9 cellular contexts compared by ENCODE assay signal in genomic region chr2:86747708-86748627, GRCh38. TPM values are rescaled to one million over a fixed set of nuclear protein-coding genes. Genes with fewer than 3 reads are reported as not detected.
DNase-seq lines count a peak whose midpoint lies in the region; ATAC-seq, FAIRE-seq and TF ChIP-seq lines count a peak whose summit lies in the region.
"Had no signal": no experiment of that assay in that cellular context is flagged by ENCODE, and none has a peak within 500 bp of the region (broad histone marks: within the 10 kb centered on the region; RNA-seq: fewer than 3 reads in every experiment).

No MANE protein-coding gene starts in this region.

- H2AFZ ChIP-seq in H1 (ENCODE audit: low read length) (no peak overlapping the region), neural progenitor cell (replicated peaks) (no peak overlapping the region)

- no peak overlapping the region for H3K27ac Mint-ChIP-seq in neural progenitor cell

- WGBS in H1 (ENCODE audit: extremely low coverage in 1 of 2, insufficient coverage in 1 of 2, insufficient read length in 1 of 2, insufficient replicate concordance in 2 of 2, low coverage in 1 of 2, low lambda C conversion rate in 2 of 2, missing lambda C conversion rate in 1 of 2), 2 experiments, result 87% methylated on average over 9 of the region's 9 CpGs; no CpG with 5 or more reads in 1 of the 2 experiments

- peaks cover under 1 to 5% of the 10 kb centered on the region in 2 experiments for H4K20me1 ChIP-seq in H1 (replicated peaks in 1 of 2; ENCODE audit: control insufficient read depth in 1 of 2, insufficient read depth in 2 of 2, low read length in 2 of 2)
- H4K20me1 ChIP-seq in neural progenitor cell (ENCODE audit: low read depth), result peaks cover 36% of the 10 kb centered on the region

- peaks cover 0 to 9% of the 10 kb centered on the region in 2 experiments; a peak in 3 of 4 replicates for H3K9me3 ChIP-seq in H1 (ENCODE audit: insufficient read depth in 2 of 2, low read depth in 1 of 2, low read length in 1 of 2)
- peaks cover 9% of the 10 kb centered on the region for H3K9me3 ChIP-seq in neural progenitor cell (ENCODE audit: low read depth)

- no peak overlapping the region for H2BK120ac ChIP-seq in H1 (replicated peaks; ENCODE audit: low read depth, low read length)

- no peaks in the 10 kb centered on the region; the same call in 1 of the 2 replicates for H3K79me1 ChIP-seq in H1 (ENCODE audit: low read depth, low read length)

- POLR2A ChIA-PET in H1 (lab: Charles Lee; ENCODE audit: partially characterized antibody), result interaction anchor here (0.7 to 1.5 kb wide), 4 partner anchors 13 to 185 kb away, joined by 3 to 4 read pairs (median 4); partner anchors contain the start of gene CHMP3

- peaks cover 24% of the 10 kb centered on the region for H3K9me3 Mint-ChIP-seq in neural progenitor cell

- TF ChIP-seq POLR2A in H1 (IDR thresholded peaks at IDR 0.05; ENCODE audit: control extremely low read depth in 1 of 2, low read depth in 2 of 2, low read length in 2 of 2), result no peak

- H3K9ac ChIP-seq in H1 (replicated peaks in 1 of 4; ENCODE audit: extremely low read depth in 1 of 4, low read depth in 3 of 4, low read length in 3 of 4) (no peak overlapping the region), neural progenitor cell (no peak overlapping the region)

- no peak overlapping the region for H4K5ac ChIP-seq in H1 (ENCODE audit: insufficient read length, low read depth, low read length)

- FAIRE-seq in H1 (lab: Jason Lieb, UNC), result peak; percentile 78
- FAIRE-seq: endometrium had no signal

- no peak overlapping the region; the same call in 1 of the 2 replicates for H2BK12ac ChIP-seq in H1 (ENCODE audit: low read depth, low read length)

- no peak overlapping the region for H3K56ac ChIP-seq in H1 (replicated peaks; ENCODE audit: insufficient read length, low read depth, low read length)

- peak; percentile 53 for ATAC-seq in GM19035 (IDR thresholded peaks at IDR 0.05; ENCODE audit: unreplicated experiment)
- no peak for ATAC-seq in GM18858 (IDR thresholded peaks at IDR 0.05; ENCODE audit: unreplicated experiment)

- peak; percentile 84 for DNase-seq in AG09319 (ENCODE audit: extremely low read depth, low read depth)
- DNase-seq in NCI-H526 treated with DMSO at 0.1 percent for 48 hours (lab: John Stamatoyannopoulos, UW), result peak; percentile 65
- DNase-seq in H1 (ENCODE audit: low read depth in 1 of 2, low spot score in 2 of 2), result no peak
- peak; percentile 63 for DNase-seq in neural progenitor cell (ENCODE audit: low spot score)
- DNase-seq in coronary artery (ENCODE audit: low spot score), result no peak
- no peak for DNase-seq in GF-D8 (lab: John Stamatoyannopoulos, UW)

- H3K27ac ChIP-seq in H1 (ENCODE audit: low read depth, low read length), result no peak overlapping the region
- no peak overlapping the region for H3K27ac ChIP-seq in neural progenitor cell
- H3K27ac ChIP-seq in coronary artery, result no peak overlapping the region

- CTCF ChIA-PET in H1 (lab: Charles Lee; ENCODE audit: partially characterized antibody), result interaction anchor here (1.1 to 1.8 kb wide), 2 partner anchors 17 to 261 kb away, joined by 3 to 7 read pairs; no protein-coding TSS in a partner anchor

- H3K27me3 ChIP-seq in H1 (replicated peaks in 1 of 4; ENCODE audit: control insufficient read depth in 3 of 4, extremely low read depth in 1 of 4, insufficient read depth in 3 of 4, low read length in 3 of 4) (no peaks in the 10 kb centered on the region), neural progenitor cell (no peaks in the 10 kb centered on the region)

- H3K79me2 ChIP-seq in H1 (ENCODE audit: control insufficient read depth in 1 of 2, insufficient read depth in 2 of 2, low read length in 2 of 2) (peaks cover 2 to 80% of the 10 kb centered on the region in 2 experiments; a peak in 3 of 4 replicates), neural progenitor cell (ENCODE audit: low read depth) (peaks cover 95% of the 10 kb centered on the region)

- no peak overlapping the region for H4K91ac ChIP-seq in H1 (replicated peaks; ENCODE audit: insufficient read length, low read length)

- H2BK15ac ChIP-seq in H1 (ENCODE audit: low read length), result no peak overlapping the region

- TF ChIP-seq CTCF in AG09319 (IDR thresholded peaks at IDR 0.05; ENCODE audit: low read depth, low read length) (no peak), H1 (IDR thresholded peaks at IDR 0.05; ENCODE audit: control extremely low read depth in 1 of 3, insufficient read depth in 1 of 3, low read depth in 1 of 3, low read length in 3 of 3) (no peak), neural progenitor cell (IDR thresholded peaks at IDR 0.05) (no peak), coronary artery (IDR thresholded peaks at IDR 0.05) (no peak)

- peaks cover 6% of the 10 kb centered on the region for H3K4me1 Mint-ChIP-seq in neural progenitor cell

- H3K4me2 ChIP-seq in H1 (ENCODE audit: insufficient read depth in 1 of 2, low read depth in 2 of 2, low read length in 2 of 2) (no peak overlapping the region), neural progenitor cell (no peak overlapping the region)

- H3K14ac ChIP-seq in H1 (ENCODE audit: insufficient read length), result no peak overlapping the region

- H3K36me3 Mint-ChIP-seq in neural progenitor cell, result peaks cover 51% of the 10 kb centered on the region

- TF ChIP-seq EP300 in H1 (IDR thresholded peaks at IDR 0.05; ENCODE audit: borderline replicate concordance in 1 of 2, low read depth in 2 of 2, low read length in 2 of 2), result no peak

- H3K36me3 ChIP-seq in H1 (ENCODE audit: control insufficient read depth in 2 of 4, insufficient read depth in 4 of 4, low read length in 3 of 4), result peaks cover 6 to 24% (median 14%) of the 10 kb centered on the region in 4 experiments; a peak in 7 of 8 replicates
- peaks cover 30% of the 10 kb centered on the region for H3K36me3 ChIP-seq in neural progenitor cell

- H3K4ac ChIP-seq in H1 (replicated peaks; ENCODE audit: insufficient read length, low read depth, low read length), result no peak overlapping the region

- no peaks in the 10 kb centered on the region for H3K27me3 Mint-ChIP-seq in neural progenitor cell (ENCODE audit: insufficient read depth, low read depth)

- no peaks in the 10 kb centered on the region for H3K23me2 ChIP-seq in H1 (ENCODE audit: low read depth, low read length)

- no peak overlapping the region for H3K4me3 Mint-ChIP-seq in neural progenitor cell

- H3K4me3 ChIP-seq in H1 (ENCODE audit: extremely low read depth in 1 of 4, insufficient read depth in 2 of 4, low read depth in 3 of 4, low read length in 4 of 4) (no peak overlapping the region), neural progenitor cell (no peak overlapping the region), coronary artery (no peak overlapping the region)

- H3F3A ChIP-seq in neural progenitor cell (ENCODE audit: low read depth), result no peaks in the 10 kb centered on the region

- H3K18ac ChIP-seq in H1 (ENCODE audit: extremely low read depth, low read length), result no peak overlapping the region

- no peak overlapping the region for H2BK20ac ChIP-seq in H1 (ENCODE audit: low read length)

- H2AK5ac ChIP-seq in H1 (ENCODE audit: low read depth, low read length), result peak overlapping the region; percentile 30; the same call in 1 of the 2 replicates

- peaks cover 0 to 2% (median 0%) of the 10 kb centered on the region in 4 experiments; a peak in 1 of 7 replicates for H3K4me1 ChIP-seq in H1 (replicated peaks in 1 of 4; ENCODE audit: control insufficient read depth in 3 of 4, insufficient read depth in 4 of 4, low read length in 3 of 4)
- peaks cover 12% of the 10 kb centered on the region for H3K4me1 ChIP-seq in neural progenitor cell

- H3K23ac ChIP-seq in H1 (ENCODE audit: insufficient read length), result no peak overlapping the region

- H2BK5ac ChIP-seq in H1 (ENCODE audit: low read depth, low read length), result no peak overlapping the region; the same call in 1 of the 2 replicates

- no peak for TF ChIP-seq RAD21 in H1 (IDR thresholded peaks at IDR 0.05 in 1 of 2, conservative IDR thresholded peaks at IDR 0.05 in 1 of 2; ENCODE audit: low read depth in 2 of 2, low read length in 2 of 2)

- H4K8ac ChIP-seq in H1 (ENCODE audit: extremely low read depth, insufficient read depth, low read length), result no peak overlapping the region

TF ChIP-seq in H1, 55 proteins besides CTCF, POLR2A, EP300 and RAD21:
- no peak for TF ChIP-seq SIX5 (IDR thresholded peaks at IDR 0.05; ENCODE audit: low read depth, low read length)
- peak; percentile 97 for TF ChIP-seq CEBPB (IDR thresholded peaks at IDR 0.05; ENCODE audit: low read depth, low read length)

RNA-seq across cellular contexts. Expression of gene RMND5A, which starts 27.9 kb away (rescaled TPM):
- total RNA-seq in H1 (2021; fragmentation: NEBNext Ultra II Directional; extraction: Animal tissue kit (Norgen Biotek cat#: 25700)), result 59.9 and 66.2 TPM in 2 replicates
- 21.0 and 22.1 TPM in 2 replicates for polyA plus RNA-seq in H1 (2011; rRNA removed)
- 23.5 TPM for polyA plus RNA-seq in H1 (2011; cell fraction: cytosol; rRNA removed)
- 14.8 TPM for polyA plus RNA-seq in H1 (2011; cell fraction: nucleus; rRNA removed)
- 22.9 to 34.3 TPM (median 25.4 TPM) in 4 replicates for polyA plus RNA-seq in H1 (2012, experiment 1 of 2)
- polyA plus RNA-seq in H1 (2012, experiment 2 of 2), result 4.4 TPM
- 23.7 TPM for polyA plus RNA-seq in H1 (2013, experiment 1 of 2)
- 24.7 TPM for polyA plus RNA-seq in H1 (2013, experiment 2 of 2)
- polyA minus RNA-seq in H1 (2011; rRNA and poly(A)+ RNA removed), result 95.8 and 99.3 TPM in 2 replicates
- polyA minus RNA-seq in H1 (2011; cell fraction: cytosol; rRNA and poly(A)+ RNA removed), result 51.0 TPM
- polyA minus RNA-seq in H1 (2011; cell fraction: nucleus; rRNA and poly(A)+ RNA removed), result 45.1 TPM
- total RNA-seq in neural progenitor cell (ENCODE audit: low replicate concordance), result 74.5 and 107 TPM in 2 replicates

RNA-seq across cellular contexts. Expression of gene CD8A, which starts 42.7 kb away (rescaled TPM):
- 0.39 and 0.48 TPM in 2 replicates for total RNA-seq in H1 (2021; fragmentation: NEBNext Ultra II Directional; extraction: Animal tissue kit (Norgen Biotek cat#: 25700))
- polyA plus RNA-seq in H1 (2011; rRNA removed), result 0.14 and 0.20 TPM in 2 replicates
- 0.17 TPM for polyA plus RNA-seq in H1 (2011; cell fraction: cytosol; rRNA removed)
- 0.31 TPM for polyA plus RNA-seq in H1 (2011; cell fraction: nucleus; rRNA removed)
- 0.15 to 0.27 TPM (median 0.16 TPM) in 4 replicates for polyA plus RNA-seq in H1 (2012, experiment 1 of 2)
- polyA plus RNA-seq in H1 (2012, experiment 2 of 2), result 0.09 TPM
- polyA plus RNA-seq in H1 (2013, experiment 1 of 2), result 0.55 TPM
- 0.64 TPM for polyA plus RNA-seq in H1 (2013, experiment 2 of 2)
- not detected in 2 replicates for polyA minus RNA-seq in H1 (2011; rRNA and poly(A)+ RNA removed)
- not detected for polyA minus RNA-seq in H1 (2011; cell fraction: cytosol; rRNA and poly(A)+ RNA removed)
- not detected for polyA minus RNA-seq in H1 (2011; cell fraction: nucleus; rRNA and poly(A)+ RNA removed)
- 0.03 and 0.34 TPM in 2 replicates for total RNA-seq in neural progenitor cell (ENCODE audit: low replicate concordance)

Comparison
In these comparisons a context has a peak if more than half of its experiments do, and no peak if none do; other contexts are left out.
1. DNase-seq: peak in AG09319 (single experiment), NCI-H526 treated with DMSO at 0.1 percent for 48 hours (single experiment) and neural progenitor cell (single experiment); none in H1 (0 of 2), coronary artery (single experiment) and GF-D8 (single experiment).